ENCODE assay signal across 17 cellular contexts in genomic region chr9:129289131-129289731, GRCh38.
DNase-seq lines count a peak whose midpoint lies in the region; ATAC-seq, FAIRE-seq and TF ChIP-seq lines count a peak whose summit lies in the region.
"Had no signal": no experiment of that assay in that cellular context is flagged by ENCODE, and none has a peak within 500 bp of the region (broad histone marks: within the 10 kb centered on the region; RNA-seq: fewer than 3 reads in every experiment).

No MANE protein-coding gene starts in this region.

- WGBS in sigmoid colon, 2 donors: 69 to 81% methylated on average over 13 of the region's 13 CpGs

- no peaks in the 10 kb centered on the region for H3K4me1 ChIP-seq in sigmoid colon
- H3K4me1 ChIP-seq: A549, heart right ventricle had no signal

- H3K9me3 ChIP-seq in sigmoid colon: no peaks in the 10 kb centered on the region
- H3K9me3 ChIP-seq: A549 had no signal

- no peak for ATAC-seq in activated CD8-positive, alpha-beta memory T cell treated with anti-CD3 and anti-CD28 coated beads, Interleukin-2, amount 10 ng/mL, durations not matched to agents 7 days and 5 days
- ATAC-seq: heart right ventricle had no signal

- H3K27me3 ChIP-seq in sigmoid colon: no peaks in the 10 kb centered on the region
- H3K27me3 ChIP-seq: heart right ventricle had no signal

- TF ChIP-seq CTCF in glutamatergic neuron (IDR thresholded peaks at IDR 0.05; ENCODE audit: partially characterized antibody, unreplicated experiment): no peak
- no peak for TF ChIP-seq CTCF in sigmoid colon (IDR thresholded peaks at IDR 0.05)

- H3K27ac ChIP-seq in sigmoid colon: no peak overlapping the region
- H3K27ac ChIP-seq: epithelial cell of prostate, heart right ventricle had no signal

- no peak overlapping the region for H3K4me3 Mint-ChIP-seq in activated CD8-positive, alpha-beta memory T cell treated with anti-CD3 and anti-CD28 coated beads, Interleukin-2, amount 10 ng/mL, durations not matched to agents 7 days and 5 days
- peak overlapping the region; percentile 16 for H3K4me3 Mint-ChIP-seq in glutamatergic neuron (ENCODE audit: unreplicated experiment)
- H3K4me3 Mint-ChIP-seq: naive B cell; T-helper 1 cell treated with Interleukin-12 subunit alpha and Interleukin-12 subunit beta and Interleukin-4 antibody, amounts not matched to agents 30 μg/mL and 1 μg/mL, for 36 hours had no signal

- no peak overlapping the region for H3K27ac Mint-ChIP-seq in activated CD8-positive, alpha-beta memory T cell treated with anti-CD3 and anti-CD28 coated beads, Interleukin-2, amount 10 ng/mL, durations not matched to agents 7 days and 5 days
- peak overlapping the region; percentile 62 for H3K27ac Mint-ChIP-seq in glutamatergic neuron (ENCODE audit: unreplicated experiment)
- H3K27ac Mint-ChIP-seq: naive B cell; T-helper 1 cell treated with Interleukin-12 subunit alpha and Interleukin-12 subunit beta and Interleukin-4 antibody, amounts not matched to agents 30 μg/mL and 1 μg/mL, for 36 hours had no signal

- H3K36me3 Mint-ChIP-seq in activated CD8-positive, alpha-beta memory T cell treated with anti-CD3 and anti-CD28 coated beads, Interleukin-2, amount 10 ng/mL, durations not matched to agents 7 days and 5 days: no peaks in the 10 kb centered on the region
- peaks cover 13% of the 10 kb centered on the region for H3K36me3 Mint-ChIP-seq in glutamatergic neuron (ENCODE audit: unreplicated experiment)
- H3K36me3 Mint-ChIP-seq: naive B cell had no signal

- CTCF ChIA-PET in activated CD8-positive, alpha-beta memory T cell treated with anti-CD3 and anti-CD28 coated beads, Interleukin-2, amount 10 ng/mL, durations not matched to agents 7 days and 5 days (lab: Charles Lee): no interaction called here

- no peaks in the 10 kb centered on the region for H3K9me3 Mint-ChIP-seq in activated CD8-positive, alpha-beta memory T cell treated with anti-CD3 and anti-CD28 coated beads, Interleukin-2, amount 10 ng/mL, durations not matched to agents 7 days and 5 days (ENCODE audit: low read depth)
- peaks cover 2% of the 10 kb centered on the region for H3K9me3 Mint-ChIP-seq in glutamatergic neuron (ENCODE audit: unreplicated experiment)
- H3K9me3 Mint-ChIP-seq: T-helper 1 cell treated with Interleukin-12 subunit alpha and Interleukin-12 subunit beta and Interleukin-4 antibody, amounts not matched to agents 30 μg/mL and 1 μg/mL, for 36 hours had no signal

- TF ChIP-seq POLR2A in sigmoid colon (IDR thresholded peaks at IDR 0.05): no peak
- TF ChIP-seq POLR2A in H54 (IDR thresholded peaks at IDR 0.05; ENCODE audit: low read depth, low read length): no peak

- intact Hi-C loops in sigmoid colon (cut with DNase I): no loop called here

- no peak for TF ChIP-seq EP300 in sigmoid colon (IDR thresholded peaks at IDR 0.05)

- H3K4me1 Mint-ChIP-seq in activated CD8-positive, alpha-beta memory T cell treated with anti-CD3 and anti-CD28 coated beads, Interleukin-2, amount 10 ng/mL, durations not matched to agents 7 days and 5 days: no peaks in the 10 kb centered on the region
- peaks cover 14% of the 10 kb centered on the region for H3K4me1 Mint-ChIP-seq in glutamatergic neuron (ENCODE audit: low read depth, unreplicated experiment)

- H3K27me3 Mint-ChIP-seq in activated CD8-positive, alpha-beta memory T cell treated with anti-CD3 and anti-CD28 coated beads, Interleukin-2, amount 10 ng/mL, durations not matched to agents 7 days and 5 days: peaks cover 6% of the 10 kb centered on the region
- peaks cover 3% of the 10 kb centered on the region for H3K27me3 Mint-ChIP-seq in glutamatergic neuron (ENCODE audit: unreplicated experiment)

- no peaks in the 10 kb centered on the region for H3K36me3 ChIP-seq in sigmoid colon

- peak; percentile 36 for DNase-seq in activated CD8-positive, alpha-beta memory T cell treated with anti-CD3 and anti-CD28 coated beads, Interleukin-2, amount 10 ng/mL, durations not matched to agents 7 days and 5 days
- DNase-seq in activated CD8-positive, alpha-beta memory T cell treated with anti-CD3 and anti-CD28 coated beads for 24 hours: no peak
- DNase-seq in NCI-H526 treated with DMSO at 0.1 percent for 48 hours (lab: John Stamatoyannopoulos, UW) (peak; percentile 75), glutamatergic neuron (no peak), sigmoid colon (peak; percentile 43), H54 (ENCODE audit: insufficient read length, low spot score) (no peak), HK-2 (ENCODE audit: unreplicated experiment) (no peak), NCI-H1694 (lab: John Stamatoyannopoulos, UW) (no peak)
- DNase-seq: activated naive CD4-positive, alpha-beta T cell treated with anti-CD3 and anti-CD28 coated beads, Interleukin-2, amount 50 U/mL, for 16 hours; central memory CD4-positive, alpha-beta T cell; heart right ventricle; naive B cell; NCI-H1105; NCI-H524 had no signal

- no peak overlapping the region for H3K4me3 ChIP-seq in sigmoid colon
- H3K4me3 ChIP-seq: A549, heart right ventricle had no signal

- FAIRE-seq in H54 (lab: Jason Lieb, UNC): no peak
- FAIRE-seq: A549 had no signal

Comparison
In these comparisons a context has a peak if more than half of its experiments do, and no peak if none do; other contexts are left out.
1. DNase-seq: peak in activated CD8-positive, alpha-beta memory T cell treated with anti-CD3 and anti-CD28 coated beads, Interleukin-2, amount 10 ng/mL, durations not matched to agents 7 days and 5 days (single experiment), NCI-H526 treated with DMSO at 0.1 percent for 48 hours (single experiment) and sigmoid colon (single experiment); none in activated CD8-positive, alpha-beta memory T cell treated with anti-CD3 and anti-CD28 coated beads for 24 hours (single experiment), glutamatergic neuron (single experiment), H54 (single experiment), HK-2 (single experiment) and NCI-H1694 (single experiment).